ENCODE assay signal across 8 cellular contexts in genomic region chr12:58915634-58916033, GRCh38. TPM values are rescaled to one million over a fixed set of nuclear protein-coding genes. Genes with fewer than 3 reads are reported as not detected.
A peak's percentile ranks its signal among the peaks of the same experiment; 100 is the strongest.
DNase-seq lines count a peak whose midpoint lies in the region; ATAC-seq and TF ChIP-seq lines count a peak whose summit lies in the region.

No MANE protein-coding gene starts in this region.

- peaks cover 6% of the 10 kb centered on the region for H3K9me3 Mint-ChIP-seq in glutamatergic neuron (ENCODE audit: unreplicated experiment)
- H3K9me3 Mint-ChIP-seq in activated CD4-positive, alpha-beta T cell treated with anti-CD3 and anti-CD28 coated beads, Interleukin-2, amount 10 ng/mL, durations not matched to agents 24 days and 14 days, result no peaks in the 10 kb centered on the region
- peaks cover 0 to 2% (median 0%) of the 10 kb centered on the region in 11 donors for H3K9me3 Mint-ChIP-seq in naive thymus-derived CD4-positive, alpha-beta T cell

- ATAC-seq in sciatic nerve, result peak; percentile 60
- ATAC-seq in naive thymus-derived CD4-positive, alpha-beta T cell, result no peak

- H3K4me3 ChIP-seq in GM12865 (ENCODE audit: low read depth, low read length), result peak overlapping the region; percentile 26
- no peak overlapping the region for H3K4me3 ChIP-seq in naive thymus-derived CD4-positive, alpha-beta T cell (ENCODE audit: low read length)

- no peak overlapping the region for H3K27ac ChIP-seq in naive thymus-derived CD4-positive, alpha-beta T cell (ENCODE audit: low read depth, low read length)

- no peaks in the 10 kb centered on the region for H3K36me3 Mint-ChIP-seq in glutamatergic neuron (ENCODE audit: unreplicated experiment)
- no peaks in the 10 kb centered on the region for H3K36me3 Mint-ChIP-seq in activated CD4-positive, alpha-beta T cell treated with anti-CD3 and anti-CD28 coated beads, Interleukin-2, amount 10 ng/mL, durations not matched to agents 24 days and 14 days (ENCODE audit: low read depth)
- no peaks in the 10 kb centered on the region for H3K36me3 Mint-ChIP-seq in naive thymus-derived CD4-positive, alpha-beta T cell

- POLR2A ChIA-PET in naive thymus-derived CD4-positive, alpha-beta T cell (lab: Charles Lee), result no interaction called here

- peaks cover 48% of the 10 kb centered on the region for H3K4me1 Mint-ChIP-seq in glutamatergic neuron (ENCODE audit: low read depth, unreplicated experiment)
- H3K4me1 Mint-ChIP-seq in activated CD4-positive, alpha-beta T cell treated with anti-CD3 and anti-CD28 coated beads, Interleukin-2, amount 10 ng/mL, durations not matched to agents 24 days and 14 days, result peaks cover 2% of the 10 kb centered on the region
- H3K4me1 Mint-ChIP-seq in naive thymus-derived CD4-positive, alpha-beta T cell, result peaks cover 0 to 1% (median 0%) of the 10 kb centered on the region in 7 donors

- DNase-seq in GM12865 (ENCODE audit: low read depth) (no peak), SHP77 treated with DMSO at 0.1 percent for 48 hours (lab: John Stamatoyannopoulos, UW) (peak; percentile 34), glutamatergic neuron (peak; percentile 24), sciatic nerve (ENCODE audit: low spot score) (no peak), NOMO-1 treated with DMSO at 0.1 percent for 48 hours (lab: John Stamatoyannopoulos, UW; ENCODE audit: unreplicated experiment) (no peak), activated gamma-delta T cell (lab: John Stamatoyannopoulos, UW) (no peak)
- no peak for DNase-seq in activated CD4-positive, alpha-beta T cell treated with anti-CD3 and anti-CD28 coated beads, Interleukin-2, amount 10 ng/mL, durations not matched to agents 24 days and 14 days
- no peak for DNase-seq in naive thymus-derived CD4-positive, alpha-beta T cell

- H3K9me3 ChIP-seq in naive thymus-derived CD4-positive, alpha-beta T cell (ENCODE audit: control insufficient read depth in 2 of 3, low read length in 3 of 3), result no peaks in the 10 kb centered on the region

- H3K27me3 Mint-ChIP-seq in glutamatergic neuron (ENCODE audit: unreplicated experiment), result no peaks in the 10 kb centered on the region
- H3K27me3 Mint-ChIP-seq in activated CD4-positive, alpha-beta T cell treated with anti-CD3 and anti-CD28 coated beads, Interleukin-2, amount 10 ng/mL, durations not matched to agents 24 days and 14 days, result peaks cover 28% of the 10 kb centered on the region
- peaks cover 20 to 34% (median 26%) of the 10 kb centered on the region in 5 donors for H3K27me3 Mint-ChIP-seq in naive thymus-derived CD4-positive, alpha-beta T cell

- H3K27me3 ChIP-seq in naive thymus-derived CD4-positive, alpha-beta T cell (ENCODE audit: control insufficient read depth in 2 of 2, insufficient read depth in 2 of 2, low read length in 2 of 2), result no peaks in the 10 kb centered on the region

- intact Hi-C loops in sciatic nerve (cut with DNase I), result no loop called here
- intact Hi-C loops in activated CD4-positive, alpha-beta T cell treated with anti-CD3 and anti-CD28 coated beads, Interleukin-2, amount 10 ng/mL, durations not matched to agents 24 days and 14 days (cut with micrococcal nuclease), result no loop called here
- intact Hi-C loops in naive thymus-derived CD4-positive, alpha-beta T cell (cut with micrococcal nuclease), result no loop called here

- CTCF ChIA-PET in naive thymus-derived CD4-positive, alpha-beta T cell (lab: Charles Lee), result no interaction called here

- H3K4me3 Mint-ChIP-seq in glutamatergic neuron (ENCODE audit: unreplicated experiment), result peak overlapping the region; percentile 75
- H3K4me3 Mint-ChIP-seq in activated CD4-positive, alpha-beta T cell treated with anti-CD3 and anti-CD28 coated beads, Interleukin-2, amount 10 ng/mL, durations not matched to agents 24 days and 14 days, result no peak overlapping the region
- H3K4me3 Mint-ChIP-seq in naive thymus-derived CD4-positive, alpha-beta T cell, result no peak overlapping the region

- H3K4me1 ChIP-seq in naive thymus-derived CD4-positive, alpha-beta T cell (ENCODE audit: control insufficient read depth in 2 of 2, insufficient read depth in 2 of 2, low read length in 2 of 2), result no peaks in the 10 kb centered on the region

- peak overlapping the region; percentile 87 for H3K27ac Mint-ChIP-seq in glutamatergic neuron (ENCODE audit: unreplicated experiment)
- no peak overlapping the region for H3K27ac Mint-ChIP-seq in activated CD4-positive, alpha-beta T cell treated with anti-CD3 and anti-CD28 coated beads, Interleukin-2, amount 10 ng/mL, durations not matched to agents 24 days and 14 days
- H3K27ac Mint-ChIP-seq in naive thymus-derived CD4-positive, alpha-beta T cell, result no peak overlapping the region

- H3K36me3 ChIP-seq in naive thymus-derived CD4-positive, alpha-beta T cell (ENCODE audit: control insufficient read depth in 2 of 3, insufficient read depth in 3 of 3, low read length in 3 of 3), result no peaks in the 10 kb centered on the region

- TF ChIP-seq CTCF in GM12865 (IDR thresholded peaks at IDR 0.05; ENCODE audit: insufficient read depth, low read depth, low read length, missing control alignments) (no peak), glutamatergic neuron (IDR thresholded peaks at IDR 0.05; ENCODE audit: partially characterized antibody, unreplicated experiment) (no peak)

RNA-seq across cellular contexts. Expression of gene LRIG3, which starts 4.7 kb away (rescaled TPM):
- total RNA-seq in glutamatergic neuron (ENCODE audit: unreplicated experiment) (6.9 TPM), sciatic nerve (54.2 TPM)
- total RNA-seq in activated CD4-positive, alpha-beta T cell treated with anti-CD3 and anti-CD28 coated beads, Interleukin-2, amount 10 ng/mL, durations not matched to agents 24 days and 14 days, result not detected in 2 replicates
- total RNA-seq in naive thymus-derived CD4-positive, alpha-beta T cell, result under 1 TPM in 1 of 5 experiments, not detected in 4; 0.24 TPM
- not detected for polyA plus RNA-seq in naive thymus-derived CD4-positive, alpha-beta T cell

Comparison
In these comparisons a context has a peak if more than half of its experiments do, and no peak if none do; other contexts are left out.
1. DNase-seq: peak in SHP77 treated with DMSO at 0.1 percent for 48 hours (single experiment) and glutamatergic neuron (single experiment); none in GM12865 (single experiment), sciatic nerve (single experiment), activated CD4-positive, alpha-beta T cell treated with anti-CD3 and anti-CD28 coated beads, Interleukin-2, amount 10 ng/mL, durations not matched to agents 24 days and 14 days (single experiment), naive thymus-derived CD4-positive, alpha-beta T cell (0 of 9), NOMO-1 treated with DMSO at 0.1 percent for 48 hours (single experiment) and activated gamma-delta T cell (single experiment).